9 cellular contexts compared by ENCODE assay signal in the genomic region with DNA sequence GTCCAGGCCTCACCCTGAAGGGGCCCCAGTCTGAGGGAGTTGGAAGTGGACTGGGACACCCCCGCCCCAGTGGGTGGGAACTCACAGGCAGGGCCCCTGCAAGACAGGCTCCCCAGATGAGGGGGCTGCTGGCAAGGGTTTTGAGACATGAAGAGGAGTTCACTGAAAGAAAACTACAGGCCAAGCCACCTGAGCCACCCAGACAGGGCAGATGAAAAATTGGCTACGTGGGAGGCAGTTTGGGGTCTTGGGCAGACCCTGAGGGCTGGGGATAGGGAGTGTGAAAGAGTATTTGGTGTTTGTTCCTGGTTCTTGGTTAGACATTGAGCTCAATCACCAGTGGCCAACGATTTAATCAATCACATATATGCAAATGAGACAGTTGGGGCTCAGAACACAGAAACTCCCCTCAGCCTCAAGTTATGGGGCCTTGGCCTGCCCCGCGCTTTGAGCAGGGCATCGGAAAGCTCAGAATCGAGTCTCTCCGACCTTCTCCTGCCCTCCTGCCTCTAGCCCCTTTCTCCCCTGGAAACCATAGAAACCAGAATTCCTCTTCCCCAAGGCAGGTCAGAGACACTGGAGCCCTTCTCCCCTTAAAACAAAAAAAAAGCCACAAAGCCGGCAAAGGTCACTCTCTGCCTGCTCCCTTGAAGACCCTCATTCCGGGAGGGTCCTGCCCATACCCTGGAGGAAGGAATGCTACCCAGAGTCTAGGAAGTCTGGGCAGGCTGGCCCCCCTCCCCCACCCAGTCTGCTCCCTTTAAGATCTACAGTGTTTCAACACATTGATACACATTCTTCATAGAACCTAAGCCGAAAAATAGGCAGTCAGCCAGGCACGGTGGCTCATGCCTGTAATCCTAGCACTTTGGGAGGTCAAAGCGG. TPM values are rescaled to one million over a fixed set of nuclear protein-coding genes. Genes with fewer than 3 reads are reported as not detected.
DNase-seq lines count a peak whose midpoint lies in the region; ATAC-seq and TF ChIP-seq lines count a peak whose summit lies in the region.
"Had no signal": no experiment of that assay in that cellular context is flagged by ENCODE, and none has a peak within 500 bp of the region (broad histone marks: within the 10 kb centered on the region; RNA-seq: fewer than 3 reads in every experiment).

No MANE protein-coding gene starts in this region.

- no peak overlapping the region for H3K27ac Mint-ChIP-seq in activated T-helper 17 cell treated with anti-CD3 and anti-CD28 coated beads, Interleukin-2, amount 50 U/mL, for 72 hours
- H3K27ac Mint-ChIP-seq in type B pancreatic cell: peak overlapping the region; percentile 94

- intact Hi-C loops in Right ventricle myocardium inferior (cut with DNase I): no loop called here
- intact Hi-C loops in cardiac septum (cut with DNase I): no loop called here

- peaks cover 30% of the 10 kb centered on the region for H3K36me3 Mint-ChIP-seq in activated T-helper 17 cell treated with anti-CD3 and anti-CD28 coated beads, Interleukin-2, amount 50 U/mL, for 72 hours (ENCODE audit: low read depth)
- peaks cover 5% of the 10 kb centered on the region for H3K36me3 Mint-ChIP-seq in type B pancreatic cell

- H3K27me3 Mint-ChIP-seq in activated T-helper 17 cell treated with anti-CD3 and anti-CD28 coated beads, Interleukin-2, amount 50 U/mL, for 72 hours: no peaks in the 10 kb centered on the region
- no peaks in the 10 kb centered on the region for H3K27me3 Mint-ChIP-seq in type B pancreatic cell

- H3K4me1 Mint-ChIP-seq in activated T-helper 17 cell treated with anti-CD3 and anti-CD28 coated beads, Interleukin-2, amount 50 U/mL, for 72 hours: peaks cover 8% of the 10 kb centered on the region
- H3K4me1 Mint-ChIP-seq in type B pancreatic cell (ENCODE audit: unreplicated experiment): peaks cover 23% of the 10 kb centered on the region

- peak overlapping the region; percentile 4 for H3K4me3 Mint-ChIP-seq in activated T-helper 17 cell treated with anti-CD3 and anti-CD28 coated beads, Interleukin-2, amount 50 U/mL, for 72 hours
- peak overlapping the region; percentile 77 for H3K4me3 Mint-ChIP-seq in type B pancreatic cell

- TF ChIP-seq CTCF in type B pancreatic cell (conservative IDR thresholded peaks at IDR 0.05): peak; percentile 70

- peak; percentile 0 for ATAC-seq in Right ventricle myocardium inferior
- no peak for ATAC-seq in activated T-helper 17 cell treated with anti-CD3 and anti-CD28 coated beads, Interleukin-2, amount 50 U/mL, for 72 hours (replicated peaks)

- H3K9me3 Mint-ChIP-seq in activated T-helper 17 cell treated with anti-CD3 and anti-CD28 coated beads, Interleukin-2, amount 50 U/mL, for 72 hours: peaks cover 5% of the 10 kb centered on the region
- H3K9me3 Mint-ChIP-seq in type B pancreatic cell: no peaks in the 10 kb centered on the region

- DNase-seq in Right ventricle myocardium inferior (ENCODE audit: missing footprints) (no peak), cardiac septum (ENCODE audit: low spot score) (no peak), iris pigment epithelial cell (ENCODE audit: low read depth) (peak; percentile 87), type B pancreatic cell (ENCODE audit: extremely low spot score, unreplicated experiment) (no peak), T-helper 1 cell (no peak), COLO829 (ENCODE audit: low spot score) (no peak), cerebellar nuclear complex (lab: John Stamatoyannopoulos, UW) (no peak)
- DNase-seq: posterior cingulate gyrus had no signal

RNA-seq across cellular contexts. Expression of a gene that starts 1.3 kb away (rescaled TPM):
- 26.0 TPM for total RNA-seq in Right ventricle myocardium inferior
- total RNA-seq in cardiac septum: 32.9 TPM
- total RNA-seq in activated T-helper 17 cell treated with anti-CD3 and anti-CD28 coated beads, Interleukin-2, amount 50 U/mL, for 72 hours: 10 to 100 TPM; 15.9 to 22.0 TPM
- total RNA-seq in type B pancreatic cell (ENCODE audit: low replicate concordance): 278 and 303 TPM in 2 replicates

RNA-seq across cellular contexts. Expression of a gene that starts 20.1 kb away (rescaled TPM):
- total RNA-seq in Right ventricle myocardium inferior (36.2 TPM), cardiac septum (47.4 TPM), type B pancreatic cell (ENCODE audit: low replicate concordance) (76.7 and 99.0 TPM in 2 replicates)
- total RNA-seq in activated T-helper 17 cell treated with anti-CD3 and anti-CD28 coated beads, Interleukin-2, amount 50 U/mL, for 72 hours: 100 to 1,000 TPM in 1 of 2 donors, 10 to 100 TPM in 1; 73.8 to 169 TPM

RNA-seq across cellular contexts. Expression of a gene that starts 41.8 kb away (rescaled TPM):
- 5.0 TPM for total RNA-seq in Right ventricle myocardium inferior
- total RNA-seq in cardiac septum: 2.5 TPM
- not detected for total RNA-seq in activated T-helper 17 cell treated with anti-CD3 and anti-CD28 coated beads, Interleukin-2, amount 50 U/mL, for 72 hours
- total RNA-seq in type B pancreatic cell (ENCODE audit: low replicate concordance): 0.19 TPM in 1 of 2 replicates, not detected in the other

RNA-seq across cellular contexts. Expression of a gene that starts 53.3 kb away (rescaled TPM):
- total RNA-seq in Right ventricle myocardium inferior (0.46 TPM), cardiac septum (4.3 TPM), type B pancreatic cell (ENCODE audit: low replicate concordance) (102 and 106 TPM in 2 replicates)
- under 1 TPM; 0.45 to 0.50 TPM for total RNA-seq in activated T-helper 17 cell treated with anti-CD3 and anti-CD28 coated beads, Interleukin-2, amount 50 U/mL, for 72 hours
